Comparison of ENCODE assay signal across 1 cellular context in the genomic region with DNA sequence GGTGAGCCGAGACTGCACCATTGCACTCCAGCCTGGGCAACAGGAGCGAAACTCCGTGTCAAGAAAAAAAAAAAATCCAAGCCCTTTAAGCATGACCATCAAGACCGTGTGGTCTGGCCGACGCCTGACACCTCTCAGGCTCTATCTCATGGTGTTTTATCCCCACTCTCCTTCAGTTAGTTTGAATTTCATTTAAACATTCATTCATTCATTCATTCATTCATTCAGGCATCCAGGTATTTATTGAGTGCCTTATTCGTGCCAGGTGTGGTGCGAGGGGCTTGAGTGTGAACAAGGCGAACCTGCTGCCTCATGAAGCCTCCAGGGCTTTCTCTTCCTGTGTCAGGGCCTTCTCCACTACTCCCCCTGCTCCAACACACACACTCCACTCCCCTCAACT.
TF ChIP-seq lines count a peak whose summit lies in the region.

No MANE protein-coding gene starts in this region.

TF ChIP-seq in K562, 482 proteins besides CTCF, POLR2A, EP300 and RAD21:
- peak; percentile 87 for TF ChIP-seq ZNF24 (IDR thresholded peaks at IDR 0.05)
- TF ChIP-seq, protein P1, sequence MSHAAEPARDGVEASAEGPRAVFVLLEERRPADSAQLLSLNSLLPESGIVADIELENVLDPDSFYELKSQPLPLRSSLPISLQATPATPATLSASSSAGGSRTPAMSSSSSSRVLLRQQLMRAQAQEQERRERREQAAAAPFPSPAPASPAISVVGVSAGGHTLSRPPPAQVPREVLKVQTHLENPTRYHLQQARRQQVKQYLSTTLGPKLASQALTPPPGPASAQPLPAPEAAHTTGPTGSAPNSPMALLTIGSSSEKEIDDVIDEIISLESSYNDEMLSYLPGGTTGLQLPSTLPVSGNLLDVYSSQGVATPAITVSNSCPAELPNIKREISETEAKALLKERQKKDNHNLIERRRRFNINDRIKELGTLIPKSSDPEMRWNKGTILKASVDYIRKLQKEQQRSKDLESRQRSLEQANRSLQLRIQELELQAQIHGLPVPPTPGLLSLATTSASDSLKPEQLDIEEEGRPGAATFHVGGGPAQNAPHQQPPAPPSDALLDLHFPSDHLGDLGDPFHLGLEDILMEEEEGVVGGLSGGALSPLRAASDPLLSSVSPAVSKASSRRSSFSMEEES (CRISPR knock-in tag; IDR thresholded peaks at IDR 0.05), result no peak
